In genomic region chr3:107209302-107210060, GRCh38 we compare ENCODE assay signal across 1 cellular context.
TF ChIP-seq lines count a peak whose summit lies in the region.

No MANE protein-coding gene starts in this region.

TF ChIP-seq in GM23338, 12 proteins besides CTCF, POLR2A, EP300 and RAD21 (continued from another document):
- TF ChIP-seq ZNF462 (CRISPR knock-in tag; IDR thresholded peaks at IDR 0.05), result no peak
- TF ChIP-seq NANOG (IDR thresholded peaks at IDR 0.05; ENCODE audit: borderline replicate concordance), result no peak
- TF ChIP-seq POLR2AphosphoS5 (IDR thresholded peaks at IDR 0.05; ENCODE audit: low read depth), result no peak
- no peak for TF ChIP-seq ZNF114 (CRISPR knock-in tag; IDR thresholded peaks at IDR 0.05)
- TF ChIP-seq ETS1 (IDR thresholded peaks at IDR 0.05), result no peak
- TF ChIP-seq ZNF331 (CRISPR knock-in tag; IDR thresholded peaks at IDR 0.05; ENCODE audit: low read depth), result no peak
- no peak for TF ChIP-seq EZH2phosphoT487 (IDR thresholded peaks at IDR 0.05; ENCODE audit: unreplicated experiment)
- no peak for TF ChIP-seq EZH2 (IDR thresholded peaks at IDR 0.05; ENCODE audit: low read depth, unreplicated experiment)
